12 cellular contexts compared by ENCODE assay signal in the genomic region with DNA sequence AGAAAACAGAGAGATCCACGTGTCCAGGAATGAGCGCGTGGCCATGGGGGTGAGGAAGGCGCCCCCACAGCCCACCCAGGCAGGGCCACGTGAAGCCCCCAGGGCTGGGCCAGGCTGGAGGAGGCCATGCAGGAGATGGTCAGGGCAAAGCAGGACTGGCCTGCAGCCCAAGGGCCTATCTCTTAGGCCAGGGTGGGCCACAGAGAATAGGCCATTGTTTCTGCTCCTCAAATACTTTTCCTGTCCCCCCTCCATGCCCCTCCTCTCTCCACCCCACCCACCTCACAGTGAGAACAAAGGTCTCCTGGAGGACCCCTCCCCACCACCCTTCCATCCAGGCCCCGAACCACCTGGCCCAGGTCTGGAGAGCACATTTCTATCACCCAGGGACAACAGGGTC. TPM values are rescaled to one million over a fixed set of nuclear protein-coding genes. Genes with fewer than 3 reads are reported as not detected.
DNase-seq lines count a peak whose midpoint lies in the region; ATAC-seq and TF ChIP-seq lines count a peak whose summit lies in the region.
"Had no signal": no experiment of that assay in that cellular context is flagged by ENCODE, and none has a peak within 500 bp of the region (broad histone marks: within the 10 kb centered on the region; RNA-seq: fewer than 3 reads in every experiment).

No MANE protein-coding gene starts in this region.

- intact Hi-C loops in heart left ventricle (cut with DNase I) (no loop called here), tibial artery (cut with DNase I; ENCODE audit: low total_unique reads) (no loop called here)
- intact Hi-C loops in naive thymus-derived CD4-positive, alpha-beta T cell (cut with micrococcal nuclease), result no loop called here

- DNase-seq in heart left ventricle, result peak in 2 of 5 donors; percentile 44 to 59
- no peak for DNase-seq in neuronal stem cell (ENCODE audit: low spot score)
- DNase-seq in tibial artery, result no peak
- no peak for DNase-seq in NCI-H2171 treated with DMSO at 0.1 percent for 48 hours (lab: John Stamatoyannopoulos, UW)
- DNase-seq in naive thymus-derived CD4-positive, alpha-beta T cell, result no peak
- DNase-seq: activated B cell treated with CpG ODN at 0.5 μM for 24 hours; NCI-H187 treated with DMSO at 0.1 percent for 48 hours; NK-92 treated with Interleukin-12 subunit alpha and Interleukin-12 subunit beta, amount 100 ng/mL, for 24 hours; stimulated activated CD4-positive, alpha-beta T cell treated with anti-CD3 and anti-CD28 coated beads, Interleukin-12 subunit alpha, Interleukin-12 subunit beta, amount 100 ng/mL, for 4 hours had no signal

- H3K4me3 ChIP-seq in heart left ventricle (no peak overlapping the region), neuronal stem cell (ENCODE audit: low read length in 2 of 2) (no peak overlapping the region), tibial artery (no peak overlapping the region)
- no peak overlapping the region for H3K4me3 ChIP-seq in naive thymus-derived CD4-positive, alpha-beta T cell (ENCODE audit: low read length)

- H3K9me3 ChIP-seq in heart left ventricle (no peaks in the 10 kb centered on the region), neuronal stem cell (replicated peaks in 1 of 2; ENCODE audit: control insufficient read depth in 2 of 2, insufficient read depth in 1 of 2, low read depth in 1 of 2, low read length in 2 of 2) (no peaks in the 10 kb centered on the region), tibial artery (no peaks in the 10 kb centered on the region)
- no peaks in the 10 kb centered on the region for H3K9me3 ChIP-seq in naive thymus-derived CD4-positive, alpha-beta T cell (ENCODE audit: control insufficient read depth in 2 of 3, low read length in 3 of 3)

- no peak for TF ChIP-seq POLR2A in heart left ventricle (IDR thresholded peaks at IDR 0.05)

- H2BK5ac ChIP-seq in neuronal stem cell (ENCODE audit: low read length), result peak overlapping the region; percentile 76

- H3K4me1 Mint-ChIP-seq in naive thymus-derived CD4-positive, alpha-beta T cell, result peaks cover 0 to 8% (median 0%) of the 10 kb centered on the region in 7 donors
- H3K4me1 Mint-ChIP-seq: activated B cell treated with CpG ODN at 0.5 μM for 24 hours had no signal

- TF ChIP-seq CTCF in heart left ventricle (IDR thresholded peaks at IDR 0.05), result no peak
- no peak for TF ChIP-seq CTCF in tibial artery (IDR thresholded peaks at IDR 0.05)

- H3K36me3 Mint-ChIP-seq in naive thymus-derived CD4-positive, alpha-beta T cell, result no peaks in the 10 kb centered on the region

- WGBS in heart left ventricle, 4 donors, result 49 to 63% (median 54%) methylated on average over 6 of the region's 6 CpGs
- WGBS in neuronal stem cell (ENCODE audit: extremely low coverage in 2 of 2, insufficient read length in 2 of 2, insufficient replicate concordance in 1 of 2), 2 donors, result no CpG with 5 or more reads among the region's 6 CpGs

- H2BK12ac ChIP-seq in neuronal stem cell (ENCODE audit: low read length), result peak overlapping the region; percentile 82

- H3K27ac Mint-ChIP-seq in naive thymus-derived CD4-positive, alpha-beta T cell, result no peak overlapping the region
- H3K27ac Mint-ChIP-seq: activated B cell treated with CpG ODN at 0.5 μM for 24 hours had no signal

- H2BK15ac ChIP-seq in neuronal stem cell (ENCODE audit: low read length), result peak overlapping the region; percentile 42

- H3K14ac ChIP-seq in neuronal stem cell (ENCODE audit: low read length), result no peak overlapping the region

- H3K27me3 ChIP-seq in heart left ventricle (no peaks in the 10 kb centered on the region), neuronal stem cell (ENCODE audit: control insufficient read depth in 3 of 3, insufficient read depth in 3 of 3, low read depth in 1 of 3, low read length in 3 of 3) (no peaks in the 10 kb centered on the region), tibial artery (no peaks in the 10 kb centered on the region)
- no peaks in the 10 kb centered on the region for H3K27me3 ChIP-seq in naive thymus-derived CD4-positive, alpha-beta T cell (ENCODE audit: control insufficient read depth in 2 of 2, insufficient read depth in 2 of 2, low read length in 2 of 2)

- H3K9ac ChIP-seq in neuronal stem cell (ENCODE audit: low read depth, low read length, poor library complexity), result peak overlapping the region; percentile 45
- H3K9ac ChIP-seq: KMS-11 had no signal

- CTCF ChIA-PET in naive thymus-derived CD4-positive, alpha-beta T cell (lab: Charles Lee), result no interaction called here

- H3K36me3 ChIP-seq in heart left ventricle, result no peaks in the 10 kb centered on the region
- no peaks in the 10 kb centered on the region for H3K36me3 ChIP-seq in neuronal stem cell (replicated peaks in 1 of 2; ENCODE audit: control insufficient read depth in 2 of 2, insufficient read depth in 2 of 2, low read length in 2 of 2)
- no peaks in the 10 kb centered on the region for H3K36me3 ChIP-seq in tibial artery
- no peaks in the 10 kb centered on the region for H3K36me3 ChIP-seq in naive thymus-derived CD4-positive, alpha-beta T cell (ENCODE audit: control insufficient read depth in 2 of 3, insufficient read depth in 3 of 3, low read length in 3 of 3)

- H2BK120ac ChIP-seq in neuronal stem cell (ENCODE audit: low read depth, low read length), result peak overlapping the region; percentile 73

- H3K79me1 ChIP-seq in neuronal stem cell (ENCODE audit: low read depth, low read length), result no peaks in the 10 kb centered on the region

- H3K4me2 ChIP-seq in neuronal stem cell (ENCODE audit: insufficient read depth, low read length, poor library complexity, severe bottlenecking), result peak overlapping the region; percentile 43
- H3K4me2 ChIP-seq: KMS-11 had no signal

- POLR2A ChIA-PET in naive thymus-derived CD4-positive, alpha-beta T cell (lab: Charles Lee), result interaction anchor here (0.9 kb wide), 1 partner anchor 15 kb away, joined by 3 read pairs; no protein-coding TSS in a partner anchor

- H3K4me3 Mint-ChIP-seq in naive thymus-derived CD4-positive, alpha-beta T cell, result peak overlapping the region in 1 of 10 donors; percentile 61
- H3K4me3 Mint-ChIP-seq: activated B cell treated with CpG ODN at 0.5 μM for 24 hours had no signal

- peaks cover 0 to 5% (median 0%) of the 10 kb centered on the region in 11 donors for H3K9me3 Mint-ChIP-seq in naive thymus-derived CD4-positive, alpha-beta T cell
- H3K9me3 Mint-ChIP-seq: activated B cell treated with CpG ODN at 0.5 μM for 24 hours had no signal

- H3K4ac ChIP-seq in neuronal stem cell (ENCODE audit: low read length), result peak overlapping the region; percentile 84

- peak overlapping the region; percentile 77 for H2AK5ac ChIP-seq in neuronal stem cell (ENCODE audit: low read depth, low read length)

- peak; percentile 16 to 81 (median 28) for ATAC-seq in heart left ventricle
- ATAC-seq in GM18861 (IDR thresholded peaks at IDR 0.05; ENCODE audit: unreplicated experiment), result no peak
- no peak for ATAC-seq in naive thymus-derived CD4-positive, alpha-beta T cell

- peak overlapping the region; percentile 93 for H3K18ac ChIP-seq in neuronal stem cell (ENCODE audit: low read length)

- H3K23ac ChIP-seq in neuronal stem cell (ENCODE audit: low read depth, low read length, poor library complexity), result no peak overlapping the region

- no peak overlapping the region for H4K8ac ChIP-seq in neuronal stem cell (ENCODE audit: low read depth, low read length)

- peaks cover 7 to 44% (median 13%) of the 10 kb centered on the region in 5 donors for H3K27me3 Mint-ChIP-seq in naive thymus-derived CD4-positive, alpha-beta T cell

- H2AFZ ChIP-seq in neuronal stem cell (ENCODE audit: low read length), result peak overlapping the region; percentile 83

- peak overlapping the region; percentile 65 for H3K27ac ChIP-seq in angular gyrus (ENCODE audit: low read depth, low read length)
- H3K27ac ChIP-seq in heart left ventricle, result peak overlapping the region; percentile 61 to 96 (median 83)
- H3K27ac ChIP-seq in neuronal stem cell (replicated peaks; ENCODE audit: low read length), result peak overlapping the region; percentile 95
- peak overlapping the region; percentile 64 to 97 for H3K27ac ChIP-seq in tibial artery
- no peak overlapping the region for H3K27ac ChIP-seq in naive thymus-derived CD4-positive, alpha-beta T cell (ENCODE audit: low read depth, low read length)
- H3K27ac ChIP-seq: KMS-11 had no signal

- H4K91ac ChIP-seq in neuronal stem cell (ENCODE audit: low read depth, low read length, poor library complexity), result peak overlapping the region; percentile 75

- peaks cover 6 to 69% (median 51%) of the 10 kb centered on the region in 12 donors for H3K4me1 ChIP-seq in heart left ventricle
- peaks cover 36 to 40% of the 10 kb centered on the region in 2 donors for H3K4me1 ChIP-seq in neuronal stem cell (ENCODE audit: control insufficient read depth in 2 of 2, insufficient read depth in 1 of 2, low read depth in 1 of 2, low read length in 2 of 2)
- peaks cover 11 to 66% (median 63%) of the 10 kb centered on the region in 4 donors for H3K4me1 ChIP-seq in tibial artery
- H3K4me1 ChIP-seq in naive thymus-derived CD4-positive, alpha-beta T cell (ENCODE audit: control insufficient read depth in 2 of 2, insufficient read depth in 2 of 2, low read length in 2 of 2), result no peaks in the 10 kb centered on the region

RNA-seq across cellular contexts. Expression of a gene that starts 8.3 kb away (rescaled TPM):
- 10 to 100 TPM; 11.9 to 34.9 (median 23.8) TPM for total RNA-seq in heart left ventricle
- 10 to 100 TPM; 10.4 to 17.7 TPM for polyA plus RNA-seq in heart left ventricle
- polyA plus RNA-seq in neuronal stem cell (2013, experiment 1 of 2), result 16.9 TPM
- polyA plus RNA-seq in neuronal stem cell (2013, experiment 2 of 2), result 16.2 TPM
- 1 to 10 TPM in 1 of 5 experiments, under 1 TPM in 3, not detected in 1; 0.27 to 1.6 (median 0.62) TPM for total RNA-seq in naive thymus-derived CD4-positive, alpha-beta T cell
- not detected for polyA plus RNA-seq in naive thymus-derived CD4-positive, alpha-beta T cell
- total RNA-seq: activated B cell treated with CpG ODN at 0.5 μM for 24 hours had no signal

RNA-seq across cellular contexts. Expression of a gene that starts 27.9 kb away (rescaled TPM):
- total RNA-seq in heart left ventricle, result 10 to 100 TPM in 1 of 9 donors, 1 to 10 TPM in 1, not detected in 7; 5.3 to 10.3 TPM
- under 1 TPM in 1 of 2 donors, not detected in 1; 0.17 TPM for polyA plus RNA-seq in heart left ventricle
- not detected for polyA plus RNA-seq in neuronal stem cell (2013, experiment 1 of 2)
- polyA plus RNA-seq in neuronal stem cell (2013, experiment 2 of 2), result not detected
- total RNA-seq in naive thymus-derived CD4-positive, alpha-beta T cell, result 100 to 1,000 TPM in 1 of 5 experiments, 1 to 10 TPM in 1, not detected in 3; 6.4 to 123 TPM
- under 1 TPM in 1 of 2 donors, not detected in 1; 0.71 TPM for polyA plus RNA-seq in naive thymus-derived CD4-positive, alpha-beta T cell
- total RNA-seq: activated B cell treated with CpG ODN at 0.5 μM for 24 hours had no signal

RNA-seq across cellular contexts. Expression of a gene that starts 32.8 kb away (rescaled TPM):
- 10 to 100 TPM in 3 of 9 donors, 1 to 10 TPM in 6; 5.2 to 12.6 (median 8.1) TPM for total RNA-seq in heart left ventricle
- 10 to 100 TPM in 1 of 2 donors, 1 to 10 TPM in 1; 7.8 to 13.9 TPM for polyA plus RNA-seq in heart left ventricle
- 4.2 TPM for polyA plus RNA-seq in neuronal stem cell (2013, experiment 1 of 2)
- polyA plus RNA-seq in neuronal stem cell (2013, experiment 2 of 2), result 4.3 TPM
- total RNA-seq in naive thymus-derived CD4-positive, alpha-beta T cell, result 1 to 10 TPM in 1 of 5 experiments, under 1 TPM in 3, not detected in 1; 0.13 to 1.0 (median 0.57) TPM
- under 1 TPM in 1 of 2 donors, not detected in 1; 0.69 TPM for polyA plus RNA-seq in naive thymus-derived CD4-positive, alpha-beta T cell
- total RNA-seq: activated B cell treated with CpG ODN at 0.5 μM for 24 hours had no signal

RNA-seq across cellular contexts. Expression of a gene that starts 56.7 kb away (rescaled TPM):
- 10 to 100 TPM; 22.7 to 45.7 (median 27.4) TPM for total RNA-seq in heart left ventricle
- 10 to 100 TPM; 27.4 to 39.4 TPM for polyA plus RNA-seq in heart left ventricle
- 32.1 TPM for polyA plus RNA-seq in neuronal stem cell (2013, experiment 1 of 2)
- polyA plus RNA-seq in neuronal stem cell (2013, experiment 2 of 2), result 31.4 TPM
- total RNA-seq in naive thymus-derived CD4-positive, alpha-beta T cell, result 100 to 1,000 TPM in 3 of 5 experiments, 10 to 100 TPM in 2; 64.2 to 124 (median 102) TPM
- polyA plus RNA-seq in naive thymus-derived CD4-positive, alpha-beta T cell, result 10 to 100 TPM; 20.8 to 22.3 TPM

Comparison
In these comparisons a context has a peak if more than half of its experiments do, and no peak if none do; other contexts are left out.
1. ATAC-seq: peak in heart left ventricle (4 of 4); none in GM18861 (single experiment) and naive thymus-derived CD4-positive, alpha-beta T cell (single experiment).
2. RNA of a gene that starts 8.3 kb away (total RNA-seq): 11.9 to 34.9 TPM in heart left ventricle; 0.27 to 1.6 TPM in naive thymus-derived CD4-positive, alpha-beta T cell; every median in the first group is over 4 times any median in the second.